Comparison of ENCODE assay signal across 35 cellular contexts in genomic region chr13:70128098-70128497, GRCh38. TPM values are rescaled to one million over a fixed set of nuclear protein-coding genes. Genes with fewer than 3 reads are reported as not detected.
"Had no signal": no experiment of that assay in that cellular context is flagged by ENCODE, and none has a peak within 500 bp of the region (broad histone marks: within the 10 kb centered on the region; RNA-seq: fewer than 3 reads in every experiment).

No MANE protein-coding gene starts in this region.

- H3K27ac ChIP-seq: brain microvascular endothelial cell, colonic mucosa, KMS-11, Peyer's patch, VCaP had no signal

- H3K4me2 ChIP-seq: KMS-11 had no signal

- H3K27me3 ChIP-seq: brain microvascular endothelial cell, colonic mucosa, Peyer's patch had no signal

- H3K36me3 ChIP-seq: brain microvascular endothelial cell, colonic mucosa, Peyer's patch had no signal

- H3K4me1 ChIP-seq: colonic mucosa, Peyer's patch had no signal

- H3K9ac ChIP-seq: KMS-11 had no signal

- DNase-seq: activated B cell treated with CpG ODN at 0.5 μM for 24 hours; activated CD4-positive, alpha-beta T cell treated with anti-CD3 and anti-CD28 coated beads for 1 hour; activated CD4-positive, alpha-beta T cell treated with anti-CD3 and anti-CD28 coated beads for 48 hours; activated CD8-positive, alpha-beta T cell treated with anti-CD3 and anti-CD28 coated beads for 36 hours; activated effector memory CD4-positive, alpha-beta T cell treated with anti-CD3 and anti-CD28 coated beads, Interleukin-2, amount 50 U/mL, for 16 hours; activated naive CD4-positive, alpha-beta T cell; activated naive CD4-positive, alpha-beta T cell treated with anti-CD3 and anti-CD28 coated beads, Interleukin-2, amount 50 U/mL, for 16 hours; activated naive CD8-positive, alpha-beta T cell treated with anti-CD3 and anti-CD28 coated beads for 36 hours; activated T-cell treated with anti-CD3 and anti-CD28 coated beads, Interleukin-2, amount 50 U/mL, for 1 hour; activated T-cell treated with anti-CD3 and anti-CD28 coated beads, Interleukin-2, amount 50 U/mL, for 72 hours; amniotic stem cell; aorta; brain microvascular endothelial cell; colonic mucosa; MM.1S; MV-4-11; NCI-H1092; NCI-H1436; NCI-H187; NCI-H2029 treated with DMSO at 0.1 percent for 48 hours; NCI-H2107; NCI-H446; NCI-H510A treated with DMSO at 0.1 percent for 48 hours; NCI-H526 treated with DMSO at 0.1 percent for 48 hours; NK-92 treated with Interleukin-12 subunit alpha and Interleukin-12 subunit beta, amount 100 ng/mL, for 24 hours; PC-3; Peyer's patch; RPMI8226; SIG-M5; SW 1271; T-helper 1 cell; T-helper 2 cell; T-helper 9 cell had no signal

- H3K9me3 ChIP-seq: colonic mucosa, Peyer's patch had no signal

- H3K4me3 ChIP-seq: colonic mucosa, Peyer's patch had no signal

RNA-seq across cellular contexts. Expression of gene KLHL1, which starts 19.8 kb away (rescaled TPM):
- polyA plus RNA-seq: aorta had no signal

RNA-seq across cellular contexts. Expression of gene ATXN8OS, which starts 20.5 kb away (rescaled TPM):
- polyA plus RNA-seq: aorta had no signal
